ENCODE assay signal across 20 cellular contexts in the genomic region with DNA sequence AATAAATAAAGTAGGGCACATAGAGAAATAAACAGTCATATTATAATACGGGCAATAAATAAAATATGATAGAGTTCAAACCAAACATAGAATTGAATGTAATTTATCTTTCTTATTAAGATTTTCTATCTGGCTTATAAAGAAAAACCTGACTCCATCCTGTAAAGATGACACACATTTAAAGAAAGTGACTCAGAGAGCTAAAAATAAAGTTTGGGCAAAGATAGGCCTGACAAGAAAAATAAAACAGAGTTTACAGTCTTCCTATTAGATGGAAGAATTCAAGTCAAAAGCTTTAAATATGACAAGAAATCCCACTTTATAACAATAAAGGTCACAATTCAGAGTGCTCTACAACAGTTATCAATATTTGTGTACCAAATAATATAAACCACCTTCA.
A peak's percentile ranks its signal among the peaks of the same experiment; 100 is the strongest.
DNase-seq lines count a peak whose midpoint lies in the region; TF ChIP-seq lines count a peak whose summit lies in the region.
"Had no signal": no experiment of that assay in that cellular context is flagged by ENCODE, and none has a peak within 500 bp of the region (broad histone marks: within the 10 kb centered on the region; RNA-seq: fewer than 3 reads in every experiment).

No MANE protein-coding gene starts in this region.

- H3K27me3 ChIP-seq in adipocyte (replicated peaks; ENCODE audit: control insufficient read depth, insufficient read depth, low read length), result no peaks in the 10 kb centered on the region
- H3K27me3 ChIP-seq: BLaER1, SJCRH30, thyroid gland had no signal

- H3K9me3 ChIP-seq in adipocyte (ENCODE audit: control insufficient read depth, low read length), result no peaks in the 10 kb centered on the region
- H3K9me3 ChIP-seq: BLaER1, SJCRH30, thyroid gland had no signal

- no peak overlapping the region for H3K9ac ChIP-seq in adipocyte (ENCODE audit: low read length)
- H3K9ac ChIP-seq: BLaER1 had no signal

- H3K4me3 ChIP-seq in adipocyte (ENCODE audit: low read length) (no peak overlapping the region), fibroblast of the aortic adventitia (ENCODE audit: low read depth, low read length) (no peak overlapping the region)
- H3K4me3 ChIP-seq: BLaER1, PC-9, SJCRH30, thyroid gland had no signal

- no peak for TF ChIP-seq CTCF in fibroblast of the aortic adventitia (IDR thresholded peaks at IDR 0.05; ENCODE audit: insufficient read depth, low read length)

- H3K36me3 ChIP-seq in adipocyte (ENCODE audit: control insufficient read depth, insufficient read depth, low read length, severe bottlenecking), result no peaks in the 10 kb centered on the region
- H3K36me3 ChIP-seq: BLaER1, SJCRH30, thyroid gland had no signal

- DNase-seq in GM03348 (ENCODE audit: low spot score), result peak; percentile 34
- peak; percentile 46 for DNase-seq in adipocyte (ENCODE audit: low read depth)
- DNase-seq in fibroblast of the aortic adventitia (ENCODE audit: low read depth), result peak; percentile 39
- peak; percentile 31 for DNase-seq in stromal cell of bone marrow (ENCODE audit: low read depth)
- no peak for DNase-seq in ecto neural progenitor cell (ENCODE audit: low spot score)
- no peak for DNase-seq in dermis blood vessel endothelial cell
- no peak for DNase-seq in NCI-H345 treated with DMSO at 0.1 percent for 48 hours (lab: John Stamatoyannopoulos, UW; ENCODE audit: unreplicated experiment)
- DNase-seq: activated CD4-positive, alpha-beta T cell treated with anti-CD3 and anti-CD28 coated beads, Interleukin-2, amount 10 ng/mL, durations not matched to agents 7 days and 5 days; activated CD8-positive, alpha-beta memory T cell treated with anti-CD3 and anti-CD28 coated beads, Interleukin-2, amount 50 U/mL, for 4 hours; activated naive CD8-positive, alpha-beta T cell treated with anti-CD3 and anti-CD28 coated beads, Interleukin-2, amount 50 U/mL, for 24 hours; erythroblast; NCI-H1694; NCI-H2227 treated with DMSO at 0.1 percent for 48 hours; PC-9; SJCRH30; stimulated activated CD4-positive, alpha-beta T cell treated with anti-CD3 and anti-CD28 coated beads, Interleukin-2, amount 100 ng/mL, for 24 hours; stimulated activated naive B cell treated with anti-CD40 and anti-IgM and Interleukin-4, amounts not matched to agents 10 μg/mL and 1 μg/mL and 100 μg/mL, for 72 hours; T-helper 17 cell; thyroid gland had no signal

- peaks cover 11% of the 10 kb centered on the region for H3K4me1 ChIP-seq in adipocyte (ENCODE audit: control insufficient read depth, insufficient read depth, low read length)
- H3K4me1 ChIP-seq: BLaER1, thyroid gland had no signal

Comparison
In these comparisons a context has a peak if more than half of its experiments do, and no peak if none do; other contexts are left out.
1. DNase-seq: peak in GM03348 (single experiment), adipocyte (single experiment), fibroblast of the aortic adventitia (single experiment) and stromal cell of bone marrow (single experiment); none in ecto neural progenitor cell (single experiment), dermis blood vessel endothelial cell (single experiment) and NCI-H345 treated with DMSO at 0.1 percent for 48 hours (single experiment).